22 cellular contexts compared by ENCODE assay signal in genomic region chr17:51059781-51060180, GRCh38.
DNase-seq lines count a peak whose midpoint lies in the region; ATAC-seq and TF ChIP-seq lines count a peak whose summit lies in the region.
"Had no signal": no experiment of that assay in that cellular context is flagged by ENCODE, and none has a peak within 500 bp of the region (broad histone marks: within the 10 kb centered on the region; RNA-seq: fewer than 3 reads in every experiment).

No MANE protein-coding gene starts in this region.

- peaks cover 4% of the 10 kb centered on the region for H3K36me3 Mint-ChIP-seq in osteocyte (ENCODE audit: unreplicated experiment)
- no peaks in the 10 kb centered on the region for H3K36me3 Mint-ChIP-seq in activated T-helper 2 cell treated with anti-CD3 and anti-CD28 coated beads, Interferon-gamma antibody, Interleukin-2, Interleukin-4, amounts not matched to agents 10 μg/mL and 5 μg/mL and 100 μg/mL, durations not matched to agents 14 hours and 24 hours and 36 hours (ENCODE audit: low read depth)

- no peak for ATAC-seq in GM18907 (IDR thresholded peaks at IDR 0.05; ENCODE audit: unreplicated experiment)
- ATAC-seq: activated T-helper 17 cell treated with anti-CD3 and anti-CD28 coated beads, Interleukin-2, amount 50 U/mL, for 72 hours had no signal

- peaks cover 32% of the 10 kb centered on the region for H3K4me1 Mint-ChIP-seq in osteocyte (ENCODE audit: unreplicated experiment)
- peaks cover 10% of the 10 kb centered on the region for H3K4me1 Mint-ChIP-seq in activated T-helper 2 cell treated with anti-CD3 and anti-CD28 coated beads, Interferon-gamma antibody, Interleukin-2, Interleukin-4, amounts not matched to agents 10 μg/mL and 5 μg/mL and 100 μg/mL, durations not matched to agents 14 hours and 24 hours and 36 hours (ENCODE audit: low read depth)

- H3K9me3 Mint-ChIP-seq in osteocyte (ENCODE audit: unreplicated experiment), result no peaks in the 10 kb centered on the region
- no peaks in the 10 kb centered on the region for H3K9me3 Mint-ChIP-seq in activated T-helper 2 cell treated with anti-CD3 and anti-CD28 coated beads, Interferon-gamma antibody, Interleukin-2, Interleukin-4, amounts not matched to agents 10 μg/mL and 5 μg/mL and 100 μg/mL, durations not matched to agents 14 hours and 24 hours and 36 hours
- H3K9me3 Mint-ChIP-seq: activated T-helper 17 cell treated with anti-CD3 and anti-CD28 coated beads, Interleukin-2, amount 50 U/mL, for 72 hours; central memory CD8-positive, alpha-beta T cell; neural crest cell; stimulated activated naive CD8-positive, alpha-beta T cell treated with anti-CD3 and anti-CD28 coated beads, Interleukin-15, Interleukin-2, amounts not matched to agents 100 ng/mL and 50 ng/mL, for 24 hours had no signal

- intact Hi-C loops in activated T-helper 2 cell treated with anti-CD3 and anti-CD28 coated beads, Interferon-gamma antibody, Interleukin-2, Interleukin-4, amounts not matched to agents 10 μg/mL and 5 μg/mL and 100 μg/mL, durations not matched to agents 14 hours and 24 hours and 36 hours (cut with micrococcal nuclease), result no loop called here

- no peaks in the 10 kb centered on the region for H3K27me3 Mint-ChIP-seq in osteocyte (ENCODE audit: unreplicated experiment)
- no peaks in the 10 kb centered on the region for H3K27me3 Mint-ChIP-seq in activated T-helper 2 cell treated with anti-CD3 and anti-CD28 coated beads, Interferon-gamma antibody, Interleukin-2, Interleukin-4, amounts not matched to agents 10 μg/mL and 5 μg/mL and 100 μg/mL, durations not matched to agents 14 hours and 24 hours and 36 hours (ENCODE audit: low read depth)
- H3K27me3 Mint-ChIP-seq: activated T-helper 17 cell treated with anti-CD3 and anti-CD28 coated beads, Interleukin-2, amount 50 U/mL, for 72 hours; B cell; central memory CD8-positive, alpha-beta T cell; stimulated activated naive CD8-positive, alpha-beta T cell treated with anti-CD3 and anti-CD28 coated beads, Interleukin-15, Interleukin-2, amounts not matched to agents 100 ng/mL and 50 ng/mL, for 24 hours had no signal

- DNase-seq in AG10803 (ENCODE audit: low read depth) (peak; percentile 52), HT1080 (ENCODE audit: low read depth) (peak; percentile 43), choroid plexus epithelial cell (ENCODE audit: low read depth) (peak; percentile 61), osteocyte (ENCODE audit: extremely low spot score, unreplicated experiment) (no peak), T1000 (lab: John Stamatoyannopoulos, UW) (no peak)
- DNase-seq in activated naive CD4-positive, alpha-beta T cell (lab: John Stamatoyannopoulos, UW), result no peak
- no peak for DNase-seq in activated T-helper 2 cell treated with anti-CD3 and anti-CD28 coated beads, Interferon-gamma antibody, Interleukin-2, Interleukin-4, amounts not matched to agents 10 μg/mL and 5 μg/mL and 100 μg/mL, durations not matched to agents 14 hours and 24 hours and 36 hours (ENCODE audit: low spot score)
- DNase-seq: activated CD4-positive, CD25-positive, alpha-beta regulatory T cell treated with anti-CD3 and anti-CD28 coated beads, Interleukin-2, amount 50 U/mL, for 72 hours; Calu3; effector memory CD4-positive, alpha-beta T cell; midbrain; NCI-H1105 treated with DMSO at 0.1 percent for 48 hours; retina; T-helper 9 cell had no signal

- no peak overlapping the region for H3K4me3 Mint-ChIP-seq in osteocyte (ENCODE audit: unreplicated experiment)
- H3K4me3 Mint-ChIP-seq in activated T-helper 2 cell treated with anti-CD3 and anti-CD28 coated beads, Interferon-gamma antibody, Interleukin-2, Interleukin-4, amounts not matched to agents 10 μg/mL and 5 μg/mL and 100 μg/mL, durations not matched to agents 14 hours and 24 hours and 36 hours (ENCODE audit: low read depth), result no peak overlapping the region
- H3K4me3 Mint-ChIP-seq: activated T-helper 17 cell treated with anti-CD3 and anti-CD28 coated beads, Interleukin-2, amount 50 U/mL, for 72 hours; B cell; central memory CD8-positive, alpha-beta T cell; neural crest cell; stimulated activated naive CD8-positive, alpha-beta T cell treated with anti-CD3 and anti-CD28 coated beads, Interleukin-15, Interleukin-2, amounts not matched to agents 100 ng/mL and 50 ng/mL, for 24 hours had no signal

- peak overlapping the region; percentile 20 for H3K27ac Mint-ChIP-seq in osteocyte (ENCODE audit: unreplicated experiment)
- H3K27ac Mint-ChIP-seq in activated T-helper 2 cell treated with anti-CD3 and anti-CD28 coated beads, Interferon-gamma antibody, Interleukin-2, Interleukin-4, amounts not matched to agents 10 μg/mL and 5 μg/mL and 100 μg/mL, durations not matched to agents 14 hours and 24 hours and 36 hours, result no peak overlapping the region
- H3K27ac Mint-ChIP-seq: activated T-helper 17 cell treated with anti-CD3 and anti-CD28 coated beads, Interleukin-2, amount 50 U/mL, for 72 hours; B cell; stimulated activated naive CD8-positive, alpha-beta T cell treated with anti-CD3 and anti-CD28 coated beads, Interleukin-15, Interleukin-2, amounts not matched to agents 100 ng/mL and 50 ng/mL, for 24 hours had no signal

- H3K4me3 ChIP-seq in AG10803 (ENCODE audit: low read length), result no peak overlapping the region
- no peak overlapping the region for H3K4me3 ChIP-seq in choroid plexus epithelial cell (ENCODE audit: low read depth, low read length)
- H3K4me3 ChIP-seq: HAP-1, SK-N-MC had no signal

- TF ChIP-seq CTCF in AG10803 (conservative IDR thresholded peaks at IDR 0.05; ENCODE audit: low read length), result no peak
- no peak for TF ChIP-seq CTCF in choroid plexus epithelial cell (conservative IDR thresholded peaks at IDR 0.05; ENCODE audit: low read depth, low read length)
- no peak for TF ChIP-seq CTCF in osteocyte (IDR thresholded peaks at IDR 0.05)

Comparison
In these comparisons a context has a peak if more than half of its experiments do, and no peak if none do; other contexts are left out.
1. DNase-seq: peak in AG10803 (single experiment), HT1080 (single experiment) and choroid plexus epithelial cell (single experiment); none in osteocyte (single experiment), T1000 (single experiment), activated naive CD4-positive, alpha-beta T cell (0 of 4) and activated T-helper 2 cell treated with anti-CD3 and anti-CD28 coated beads, Interferon-gamma antibody, Interleukin-2, Interleukin-4, amounts not matched to agents 10 μg/mL and 5 μg/mL and 100 μg/mL, durations not matched to agents 14 hours and 24 hours and 36 hours (single experiment).